ENCODE assay signal across 27 cellular contexts in genomic region chr2:240365971-240366471, GRCh38.
A peak's percentile ranks its signal among the peaks of the same experiment; 100 is the strongest.
DNase-seq lines count a peak whose midpoint lies in the region; ATAC-seq and TF ChIP-seq lines count a peak whose summit lies in the region.
"Had no signal": no experiment of that assay in that cellular context is flagged by ENCODE, and none has a peak within 500 bp of the region (broad histone marks: within the 10 kb centered on the region; RNA-seq: fewer than 3 reads in every experiment).

No MANE protein-coding gene starts in this region.

- H3K36me3 ChIP-seq in ascending aorta (no peaks in the 10 kb centered on the region), lower lobe of right lung (no peaks in the 10 kb centered on the region)
- H3K36me3 ChIP-seq: HAP-1, Peyer's patch, SJCRH30 had no signal

- intact Hi-C loops in right cardiac atrium (cut with DNase I) = loop anchor here in 1 of 4 donors (5.0 kb wide), 1 partner anchor 71 kb away; the partner anchor contains the start of gene GPC1
- intact Hi-C loops in cardiac septum (cut with DNase I) = no loop called here
- intact Hi-C loops in ascending aorta (cut with DNase I) = no loop called here
- intact Hi-C loops in lower lobe of right lung (cut with DNase I) = no loop called here

- TF ChIP-seq CTCF in ascending aorta (IDR thresholded peaks at IDR 0.05) (no peak), lower lobe of right lung (IDR thresholded peaks at IDR 0.05) (no peak)

- ATAC-seq in right cardiac atrium (no peak), lower lobe of right lung (no peak)
- ATAC-seq: A549; CD8-positive, alpha-beta T cell; GM12878; SK-N-SH treated with all-trans-retinoic acid at 6 μM for 48 hours had no signal

- no peak overlapping the region for H3K4me3 ChIP-seq in right cardiac atrium (ENCODE audit: low read length)
- H3K4me3 ChIP-seq in ascending aorta = no peak overlapping the region
- H3K4me3 ChIP-seq in lower lobe of right lung = no peak overlapping the region
- H3K4me3 ChIP-seq: A549, GM12878, GM23338, HAP-1, Peyer's patch, SJCRH30 had no signal

- no peak overlapping the region for H3K27ac ChIP-seq in right cardiac atrium (ENCODE audit: low read length)
- peak overlapping the region; percentile 18 to 32 for H3K27ac ChIP-seq in ascending aorta
- H3K27ac ChIP-seq in lower lobe of right lung = no peak overlapping the region
- H3K27ac ChIP-seq: Peyer's patch, SJCRH30 had no signal

- DNase-seq in right cardiac atrium (peak in 2 of 3 donors; percentile 38 to 58), cardiac septum (ENCODE audit: low spot score) (no peak), ascending aorta (ENCODE audit: low spot score in 2 of 2) (no peak), lower lobe of right lung (peak; percentile 22), OCI-M2 (lab: John Stamatoyannopoulos, UW; ENCODE audit: unreplicated experiment) (no peak), NCI-H1694 treated with DMSO at 0.1 percent for 48 hours (lab: John Stamatoyannopoulos, UW) (no peak)
- DNase-seq in activated CD8-positive, alpha-beta memory T cell treated with anti-CD3 and anti-CD28 coated beads for 24 hours = no peak
- DNase-seq: AML-193; C1 segment of cervical spinal cord; Caco-2; CD8-positive, alpha-beta T cell; EL; GDM1; HFFc6; NCI-H1048; NCI-H1417; NCI-H1694; NCI-H2081; NCI-H2227 treated with DMSO at 0.1 percent for 48 hours; NCI-H69; Peyer's patch; SJCRH30 had no signal

- no peaks in the 10 kb centered on the region for H3K27me3 ChIP-seq in right cardiac atrium (ENCODE audit: control insufficient read depth, insufficient read depth)
- no peaks in the 10 kb centered on the region for H3K27me3 ChIP-seq in ascending aorta
- H3K27me3 ChIP-seq in lower lobe of right lung (ENCODE audit: low read depth) = no peaks in the 10 kb centered on the region
- H3K27me3 ChIP-seq: Peyer's patch, SJCRH30 had no signal

- H3K9me3 ChIP-seq in right cardiac atrium (ENCODE audit: control insufficient read depth, low read length) (no peaks in the 10 kb centered on the region), ascending aorta (peaks cover 0 to 2% of the 10 kb centered on the region in 2 donors), lower lobe of right lung (no peaks in the 10 kb centered on the region)
- H3K9me3 ChIP-seq: Caco-2, Peyer's patch had no signal

- 57% methylated on average over 9 of the region's 9 CpGs for WGBS in right cardiac atrium

- H3K4me1 ChIP-seq in right cardiac atrium (ENCODE audit: control insufficient read depth, insufficient read depth, low read length) (peaks cover 3% of the 10 kb centered on the region), ascending aorta (peaks cover 13 to 51% of the 10 kb centered on the region in 2 donors), lower lobe of right lung (peaks cover 15% of the 10 kb centered on the region)
- H3K4me1 ChIP-seq: HAP-1 had no signal

Comparison
In these comparisons a context has a peak if more than half of its experiments do, and no peak if none do; other contexts are left out.
1. DNase-seq: peak in right cardiac atrium (2 of 3) and lower lobe of right lung (single experiment); none in cardiac septum (single experiment), ascending aorta (0 of 2), OCI-M2 (single experiment), activated CD8-positive, alpha-beta memory T cell treated with anti-CD3 and anti-CD28 coated beads for 24 hours (single experiment) and NCI-H1694 treated with DMSO at 0.1 percent for 48 hours (single experiment).
2. H3K27ac ChIP-seq: peak in ascending aorta (2 of 2); none in right cardiac atrium (single experiment) and lower lobe of right lung (single experiment).